In genomic region chr10:131902691-131903090, GRCh38 we compare ENCODE assay signal across 1 cellular context.
TF ChIP-seq lines count a peak whose summit lies in the region.

No MANE protein-coding gene starts in this region.

TF ChIP-seq in HepG2, 621 proteins besides CTCF, POLR2A, EP300 and RAD21 (continued from another document):
- TF ChIP-seq ZNF570 (CRISPR knock-in tag; IDR thresholded peaks at IDR 0.05; ENCODE audit: borderline replicate concordance), result no peak
- TF ChIP-seq TIGD3 (CRISPR knock-in tag; IDR thresholded peaks at IDR 0.05; ENCODE audit: borderline replicate concordance), result no peak
- TF ChIP-seq ZBTB26 (CRISPR knock-in tag; IDR thresholded peaks at IDR 0.05; ENCODE audit: borderline replicate concordance), result no peak
- TF ChIP-seq ZFYVE20 (CRISPR knock-in tag; IDR thresholded peaks at IDR 0.05; ENCODE audit: borderline replicate concordance, low read depth), result no peak
- TF ChIP-seq KMT2A (CRISPR knock-in tag; IDR thresholded peaks at IDR 0.05), result no peak
